Comparison of ENCODE assay signal across 1 cellular context in genomic region chr12:130846386-130846785, GRCh38.
TF ChIP-seq lines count a peak whose summit lies in the region.

No MANE protein-coding gene starts in this region.

TF ChIP-seq in GM23338, 12 proteins besides CTCF, POLR2A, EP300 and RAD21 (continued from another document):
- TF ChIP-seq ZNF462 (CRISPR knock-in tag; IDR thresholded peaks at IDR 0.05) (no peak), NANOG (IDR thresholded peaks at IDR 0.05; ENCODE audit: borderline replicate concordance) (no peak), POLR2AphosphoS5 (IDR thresholded peaks at IDR 0.05; ENCODE audit: low read depth) (no peak)
TF ChIP-seq in GM23338: peak in this region for 0.
